Comparison of ENCODE assay signal across 10 cellular contexts in the genomic region with DNA sequence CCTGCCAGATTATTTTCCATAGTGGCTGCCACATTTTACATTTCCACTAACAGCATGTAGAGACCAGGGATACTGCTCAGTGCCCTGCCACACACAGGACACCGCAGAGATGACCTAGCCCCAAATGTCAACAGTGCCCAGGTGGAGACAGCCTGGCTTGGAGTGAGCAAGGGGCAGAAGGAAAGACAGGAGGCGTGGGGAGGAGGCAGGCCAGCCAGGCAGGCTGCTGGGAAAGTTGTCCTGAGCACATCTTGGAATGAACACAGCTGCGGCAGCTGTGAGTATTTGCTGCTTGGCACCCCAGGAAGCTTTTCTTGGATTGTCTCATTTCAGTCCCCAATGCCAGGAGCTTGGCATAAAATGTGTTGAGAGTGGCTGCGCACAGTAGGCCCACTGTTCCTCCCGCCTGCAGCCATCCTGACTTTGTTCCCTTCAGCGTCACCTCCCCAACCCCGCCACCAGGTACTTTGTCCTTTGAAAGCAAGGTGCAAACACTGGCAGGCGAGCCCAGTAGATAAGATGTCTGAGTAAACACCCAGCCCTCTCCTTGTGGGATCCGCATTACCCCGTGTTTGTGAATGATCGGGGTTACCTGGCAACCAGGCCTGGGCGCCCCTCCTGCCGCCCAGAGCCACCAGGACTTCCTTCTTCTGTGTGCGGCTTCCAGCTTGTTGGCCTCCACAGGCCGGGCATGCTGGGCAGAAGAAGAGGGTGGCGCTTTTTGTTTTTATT.
DNase-seq lines count a peak whose midpoint lies in the region; ATAC-seq and TF ChIP-seq lines count a peak whose summit lies in the region.
"Had no signal": no experiment of that assay in that cellular context is flagged by ENCODE, and none has a peak within 500 bp of the region (broad histone marks: within the 10 kb centered on the region; RNA-seq: fewer than 3 reads in every experiment).

No MANE protein-coding gene starts in this region.

- H3K27ac ChIP-seq in Panc1 (ENCODE audit: low read length): no peak overlapping the region; the same call in 1 of the 2 replicates
- peak overlapping the region; percentile 24 for H3K27ac ChIP-seq in stomach smooth muscle (ENCODE audit: low read length)
- no peak overlapping the region for H3K27ac ChIP-seq in smooth muscle cell (ENCODE audit: low read depth)
- H3K27ac ChIP-seq: testis had no signal

- H3K79me2 ChIP-seq in smooth muscle cell (ENCODE audit: low read depth): peaks cover 94% of the 10 kb centered on the region

- H3K4me3 ChIP-seq in Panc1 (ENCODE audit: low read depth in 2 of 2, low read length in 2 of 2) (no peak overlapping the region), stomach smooth muscle (ENCODE audit: low read length in 2 of 2) (no peak overlapping the region), smooth muscle cell (no peak overlapping the region)
- H3K4me3 ChIP-seq: testis had no signal

- 95% methylated on average over 16 of the region's 16 CpGs for WGBS in smooth muscle cell (ENCODE audit: low lambda C conversion rate)

- POLR2A ChIA-PET in Panc1 (lab: Charles Lee): no interaction called here

- CTCF ChIA-PET in Panc1 (lab: Charles Lee): interaction anchor here (0.7 kb wide), 1 partner anchor 21 kb away, joined by 4 read pairs; no protein-coding TSS in a partner anchor

- intact Hi-C loops in Panc1 (cut with micrococcal nuclease; ENCODE audit: unreplicated experiment): no loop called here

- DNase-seq in NCI-H1092 treated with DMSO at 0.1 percent for 48 hours (lab: John Stamatoyannopoulos, UW) (peak; percentile 82), Panc1 (ENCODE audit: low read depth, low spot score) (no peak), kidney tubule cell (ENCODE audit: low spot score) (peak; percentile 43), smooth muscle cell (lab: John Stamatoyannopoulos, UW; ENCODE audit: unreplicated experiment) (no peak), GDM1 (lab: John Stamatoyannopoulos, UW) (no peak)
- DNase-seq in stimulated activated CD4-positive, alpha-beta T cell treated with anti-CD3 and anti-CD28 coated beads, Interleukin-1b, Interleukin-23, amount 100 ng/mL, for 48 hours: no peak
- DNase-seq: activated CD4-positive, alpha-beta T cell treated with anti-CD3 and anti-CD28 coated beads, Interleukin-2, amount 50 U/mL, for 48 hours; testis had no signal

- in situ Hi-C loops in Panc1 (cut with HindIII; ENCODE audit: low pct_unique_long_range_greater_than_20kb, low sequenced_read_pairs): no loop called here

- no peak overlapping the region for H2AFZ ChIP-seq in smooth muscle cell (ENCODE audit: low read depth)

- TF ChIP-seq CTCF in Panc1 (IDR thresholded peaks at IDR 0.05) (no peak), smooth muscle cell (IDR thresholded peaks at IDR 0.05; ENCODE audit: borderline replicate concordance, insufficient read depth, poor library complexity, severe bottlenecking) (no peak)

- H3K9ac ChIP-seq in stomach smooth muscle (ENCODE audit: low read length in 2 of 2) (peak overlapping the region in 1 of 2 donors; percentile 42), smooth muscle cell (ENCODE audit: low read depth) (no peak overlapping the region)

- ATAC-seq in Panc1: peak; percentile 30; the same call in 1 of the 2 replicates
- no peak for ATAC-seq in GM18517 (IDR thresholded peaks at IDR 0.05; ENCODE audit: unreplicated experiment)

- H3K27me3 ChIP-seq in Panc1 (ENCODE audit: control insufficient read depth, insufficient read depth, low read length) (no peaks in the 10 kb centered on the region), stomach smooth muscle (ENCODE audit: control insufficient read depth in 1 of 2, insufficient read depth in 2 of 2, low read length in 2 of 2) (no peaks in the 10 kb centered on the region), smooth muscle cell (ENCODE audit: low read depth) (no peaks in the 10 kb centered on the region)
- H3K27me3 ChIP-seq: testis had no signal

- H3K36me3 ChIP-seq in Panc1 (ENCODE audit: control insufficient read depth, insufficient read depth, low read length) (no peaks in the 10 kb centered on the region), stomach smooth muscle (ENCODE audit: control insufficient read depth in 2 of 2, insufficient read depth in 2 of 2, low read length in 2 of 2) (no peaks in the 10 kb centered on the region), smooth muscle cell (ENCODE audit: low read depth) (no peaks in the 10 kb centered on the region)

- H3K4me1 ChIP-seq in Panc1 (ENCODE audit: control insufficient read depth, insufficient read depth, low read length) (peaks cover 36% of the 10 kb centered on the region), stomach smooth muscle (ENCODE audit: control insufficient read depth, insufficient read depth, low read length) (peaks cover 32% of the 10 kb centered on the region), smooth muscle cell (ENCODE audit: low read depth) (no peaks in the 10 kb centered on the region)
- H3K4me1 ChIP-seq: testis had no signal

- H4K20me1 ChIP-seq in smooth muscle cell (ENCODE audit: low read depth): peaks cover 74% of the 10 kb centered on the region

- H3F3A ChIP-seq in smooth muscle cell (ENCODE audit: low read depth): no peaks in the 10 kb centered on the region

- no TSS peak for BruUV-seq in Panc1 (replicated peaks; lab: Mats Ljungman, UMichigan)

- no peak overlapping the region for H3K4me2 ChIP-seq in smooth muscle cell

- H3K9me3 ChIP-seq in Panc1 (ENCODE audit: control insufficient read depth, insufficient read depth, low read depth, low read length) (no peaks in the 10 kb centered on the region), stomach smooth muscle (ENCODE audit: control insufficient read depth in 2 of 2, low read length in 2 of 2) (no peaks in the 10 kb centered on the region), smooth muscle cell (replicated peaks; ENCODE audit: low read depth) (no peaks in the 10 kb centered on the region)
- H3K9me3 ChIP-seq: testis had no signal

Comparison
In these comparisons a context has a peak if more than half of its experiments do, and no peak if none do; other contexts are left out.
1. DNase-seq: peak in NCI-H1092 treated with DMSO at 0.1 percent for 48 hours (single experiment) and kidney tubule cell (single experiment); none in Panc1 (single experiment), smooth muscle cell (single experiment), GDM1 (single experiment) and stimulated activated CD4-positive, alpha-beta T cell treated with anti-CD3 and anti-CD28 coated beads, Interleukin-1b, Interleukin-23, amount 100 ng/mL, for 48 hours (single experiment).